In genomic region chr3:34376691-34377090, GRCh38 we compare ENCODE assay signal across 18 cellular contexts.
"Had no signal": no experiment of that assay in that cellular context is flagged by ENCODE, and none has a peak within 500 bp of the region (broad histone marks: within the 10 kb centered on the region; RNA-seq: fewer than 3 reads in every experiment).

No MANE protein-coding gene starts in this region.

- DNase-seq: dermis blood vessel endothelial cell; dorsolateral prefrontal cortex; effector CD4-positive, alpha-beta T cell; effector memory CD4-positive, alpha-beta T cell; esophagus squamous epithelium; foreskin fibroblast; foreskin melanocyte; gastrocnemius medialis; glutamatergic neuron; head of caudate nucleus; heart right ventricle; hippocampal formation; left cardiac atrium; left lung; left ventricle myocardium superior; lower lobe of right lung; mesenchymal stem cell; mucosa of descending colon had no signal

- ATAC-seq: gastrocnemius medialis, heart right ventricle, left cardiac atrium, left lung, left ventricle myocardium superior, lower lobe of right lung, mucosa of descending colon had no signal
